In the genomic region with DNA sequence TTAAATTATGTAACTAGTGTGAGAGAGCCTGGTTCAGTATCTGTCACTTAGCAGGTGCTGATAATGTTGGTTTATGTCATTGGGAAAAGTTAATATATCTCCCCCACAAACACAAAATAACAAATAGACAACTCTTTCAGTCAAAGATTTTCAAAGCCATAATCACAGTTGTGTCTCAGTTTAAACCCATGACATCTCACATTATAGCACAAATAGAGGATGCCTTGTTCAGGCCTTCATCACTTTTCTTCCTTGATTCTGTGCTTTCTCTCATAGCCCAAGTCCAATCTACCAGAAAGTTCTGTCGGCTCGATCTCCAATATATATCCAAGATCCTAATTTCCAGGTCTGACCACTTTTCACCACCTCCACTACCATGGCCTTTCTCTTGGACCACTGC, we compare ENCODE assay signal across 19 cellular contexts. TPM values are rescaled to one million over a fixed set of nuclear protein-coding genes. Genes with fewer than 3 reads are reported as not detected.
DNase-seq lines count a peak whose midpoint lies in the region; ATAC-seq lines count a peak whose summit lies in the region.
"Had no signal": no experiment of that assay in that cellular context is flagged by ENCODE, and none has a peak within 500 bp of the region (broad histone marks: within the 10 kb centered on the region; RNA-seq: fewer than 3 reads in every experiment).

No MANE protein-coding gene starts in this region.

- DNase-seq in SK-MEL-5 (ENCODE audit: low read depth, low spot score) (peak; percentile 44), dedifferentiated amniotic fluid mesenchymal stem cell (ENCODE audit: extremely low spot score) (peak; percentile 14), superior temporal gyrus (ENCODE audit: extremely low spot score) (peak; percentile 38), NCI-H2227 treated with DMSO at 0.1 percent for 48 hours (lab: John Stamatoyannopoulos, UW) (no peak)
- no peak for DNase-seq in activated CD4-positive, alpha-beta memory T cell treated with anti-CD3 and anti-CD28 coated beads, Interleukin-2, amount 10 ng/mL, durations not matched to agents 7 days and 5 days
- DNase-seq in activated T-cell treated with anti-CD3 and anti-CD28 coated beads, Interleukin-2, amount 50 U/mL, for 4 hours, result no peak
- DNase-seq: 8988T; CD4-positive, alpha-beta memory T cell; DMS153; DMS79; GDM1; GOT3; H7; HFFc6 had no signal

- no peak for ATAC-seq in activated T-cell treated with anti-CD3 and anti-CD28 coated beads, Interleukin-2, amount 50 U/mL, for 4 hours
- ATAC-seq in HG02678 (IDR thresholded peaks at IDR 0.05; ENCODE audit: unreplicated experiment), result no peak
- ATAC-seq: HCT116 had no signal

- H3K4me3 Mint-ChIP-seq in activated CD4-positive, alpha-beta memory T cell treated with anti-CD3 and anti-CD28 coated beads, Interleukin-2, amount 10 ng/mL, durations not matched to agents 7 days and 5 days, result no peak overlapping the region
- no peak overlapping the region for H3K4me3 Mint-ChIP-seq in activated T-cell treated with anti-CD3 and anti-CD28 coated beads, Interleukin-2, amount 50 U/mL, for 4 hours
- H3K4me3 Mint-ChIP-seq: CD14-positive monocyte; CD4-positive, alpha-beta memory T cell; HFFc6 had no signal

- CTCF ChIA-PET in activated CD4-positive, alpha-beta memory T cell treated with anti-CD3 and anti-CD28 coated beads, Interleukin-2, amount 10 ng/mL, durations not matched to agents 7 days and 5 days (lab: Charles Lee), result interaction anchor here (0.6 kb wide), 1 partner anchor 168 kb away, joined by 3 read pairs; no protein-coding TSS in a partner anchor

- H3K27ac Mint-ChIP-seq in activated CD4-positive, alpha-beta memory T cell treated with anti-CD3 and anti-CD28 coated beads, Interleukin-2, amount 10 ng/mL, durations not matched to agents 7 days and 5 days, result no peak overlapping the region
- H3K27ac Mint-ChIP-seq: HFFc6 had no signal

- POLR2A ChIA-PET in activated CD4-positive, alpha-beta memory T cell treated with anti-CD3 and anti-CD28 coated beads, Interleukin-2, amount 10 ng/mL, durations not matched to agents 7 days and 5 days (lab: Charles Lee), result interaction anchor here (1.4 kb wide), 1 partner anchor 95 kb away, joined by 3 read pairs; no protein-coding TSS in a partner anchor

- peaks cover 11% of the 10 kb centered on the region for H3K4me1 Mint-ChIP-seq in activated CD4-positive, alpha-beta memory T cell treated with anti-CD3 and anti-CD28 coated beads, Interleukin-2, amount 10 ng/mL, durations not matched to agents 7 days and 5 days
- peaks cover 8% of the 10 kb centered on the region for H3K4me1 Mint-ChIP-seq in activated T-cell treated with anti-CD3 and anti-CD28 coated beads, Interleukin-2, amount 50 U/mL, for 4 hours (ENCODE audit: low read depth)

- H3K9me3 Mint-ChIP-seq in activated CD4-positive, alpha-beta memory T cell treated with anti-CD3 and anti-CD28 coated beads, Interleukin-2, amount 10 ng/mL, durations not matched to agents 7 days and 5 days, result no peaks in the 10 kb centered on the region
- H3K9me3 Mint-ChIP-seq in activated T-cell treated with anti-CD3 and anti-CD28 coated beads, Interleukin-2, amount 50 U/mL, for 4 hours, result no peaks in the 10 kb centered on the region
- H3K9me3 Mint-ChIP-seq: CD4-positive, alpha-beta memory T cell; HFFc6 had no signal

- no peaks in the 10 kb centered on the region for H3K27me3 ChIP-seq in layer of hippocampus (ENCODE audit: control insufficient read depth, insufficient read depth, low read length)
- H3K27me3 ChIP-seq: BLaER1 had no signal

- H3K36me3 Mint-ChIP-seq in activated CD4-positive, alpha-beta memory T cell treated with anti-CD3 and anti-CD28 coated beads, Interleukin-2, amount 10 ng/mL, durations not matched to agents 7 days and 5 days (ENCODE audit: low read depth), result no peaks in the 10 kb centered on the region
- no peaks in the 10 kb centered on the region for H3K36me3 Mint-ChIP-seq in activated T-cell treated with anti-CD3 and anti-CD28 coated beads, Interleukin-2, amount 50 U/mL, for 4 hours (ENCODE audit: insufficient read depth)
- H3K36me3 Mint-ChIP-seq: CD14-positive monocyte; CD4-positive, alpha-beta memory T cell had no signal

- H3K27me3 Mint-ChIP-seq in activated CD4-positive, alpha-beta memory T cell treated with anti-CD3 and anti-CD28 coated beads, Interleukin-2, amount 10 ng/mL, durations not matched to agents 7 days and 5 days, result no peaks in the 10 kb centered on the region
- H3K27me3 Mint-ChIP-seq in activated T-cell treated with anti-CD3 and anti-CD28 coated beads, Interleukin-2, amount 50 U/mL, for 4 hours (ENCODE audit: low read depth), result no peaks in the 10 kb centered on the region
- H3K27me3 Mint-ChIP-seq: CD4-positive, alpha-beta memory T cell had no signal

- in situ Hi-C loops in SK-MEL-5 (cut with HindIII; ENCODE audit: low pct_unique_long_range_greater_than_20kb, low sequenced_read_pairs), result no loop called here

- peak overlapping the region; percentile 94 for H3K27ac ChIP-seq in layer of hippocampus (ENCODE audit: low read depth, low read length)
- H3K27ac ChIP-seq: BLaER1 had no signal

RNA-seq across cellular contexts. Expression of a gene that starts 6.2 kb away (rescaled TPM):
- 44.2 and 46.4 TPM in 2 replicates for total RNA-seq in SK-MEL-5 (2014; rRNA removed; shearing (Covaris generic))
- 40.5 and 52.2 TPM in 2 replicates for polyA plus RNA-seq in SK-MEL-5 (2015; cell fraction: cytosol; rRNA removed)
- polyA plus RNA-seq in SK-MEL-5 (2015; cell fraction: nucleus; rRNA removed), result 41.5 and 50.7 TPM in 2 replicates
- 10 to 100 TPM; 71.8 to 75.0 TPM for total RNA-seq in activated CD4-positive, alpha-beta memory T cell treated with anti-CD3 and anti-CD28 coated beads, Interleukin-2, amount 10 ng/mL, durations not matched to agents 7 days and 5 days
- 10 to 100 TPM; 39.7 to 51.8 (median 51.4) TPM for total RNA-seq in activated T-cell treated with anti-CD3 and anti-CD28 coated beads, Interleukin-2, amount 50 U/mL, for 4 hours

Comparison
In these comparisons a context has a peak if more than half of its experiments do, and no peak if none do; other contexts are left out.
1. DNase-seq: peak in SK-MEL-5 (single experiment), dedifferentiated amniotic fluid mesenchymal stem cell (single experiment) and superior temporal gyrus (single experiment); none in NCI-H2227 treated with DMSO at 0.1 percent for 48 hours (single experiment), activated CD4-positive, alpha-beta memory T cell treated with anti-CD3 and anti-CD28 coated beads, Interleukin-2, amount 10 ng/mL, durations not matched to agents 7 days and 5 days (single experiment) and activated T-cell treated with anti-CD3 and anti-CD28 coated beads, Interleukin-2, amount 50 U/mL, for 4 hours (single experiment).